In the genomic region with DNA sequence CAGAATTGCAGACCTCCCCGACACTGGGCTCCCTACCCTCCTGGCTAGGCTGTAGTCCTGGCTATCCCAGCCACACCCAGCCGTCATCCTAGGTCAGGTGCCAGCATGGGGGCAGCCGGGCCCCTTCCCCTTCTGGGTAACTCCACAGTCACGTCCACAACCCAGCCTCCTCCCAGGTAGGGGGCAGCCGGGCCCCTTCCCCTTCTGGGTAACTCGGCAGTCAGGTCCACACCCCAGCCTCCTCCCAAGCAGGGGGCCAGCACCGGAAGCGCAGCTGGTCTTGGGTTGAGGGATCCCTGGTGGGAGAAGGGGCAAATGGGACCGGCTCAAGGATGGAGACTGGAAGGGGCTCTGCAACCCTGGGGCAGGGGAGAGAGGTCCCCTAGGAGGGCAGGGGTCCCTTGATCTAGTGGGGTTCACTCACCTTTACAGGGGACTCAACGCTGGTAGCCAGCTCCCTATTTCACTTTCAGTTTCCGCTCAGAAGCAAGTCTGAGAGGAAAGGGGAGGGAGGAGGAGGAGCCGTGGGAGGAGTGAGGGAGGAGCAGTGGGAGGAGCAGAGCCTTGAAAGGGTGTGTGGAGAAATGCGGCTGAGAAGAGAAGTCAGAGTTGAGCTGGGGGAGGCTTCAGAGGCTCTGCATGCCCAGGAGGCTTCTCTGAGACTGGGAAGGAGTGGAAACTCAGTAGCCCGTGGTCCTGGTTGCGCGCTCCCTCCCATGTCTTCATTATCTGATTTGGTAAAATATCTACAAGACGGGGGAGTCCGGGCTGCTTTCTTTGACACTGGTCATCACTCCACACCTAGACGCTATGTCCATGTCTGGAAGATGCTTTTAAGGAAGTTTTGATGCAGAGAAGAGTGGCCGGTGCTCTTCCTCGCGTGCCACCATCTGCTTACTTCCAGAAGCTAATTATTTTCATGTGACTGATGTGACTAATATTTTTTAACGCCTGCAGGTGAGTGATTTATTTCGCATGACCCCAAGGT, we compare ENCODE assay signal across 1 cellular context.
TF ChIP-seq lines count a peak whose summit lies in the region.

TSS of gene TRIM21 (minus strand) at position 494 of the 988 bp plus-strand sequence. CDS start 3,293 bp downstream, outside the sequence.

TF ChIP-seq in HepG2, 621 proteins besides CTCF, POLR2A, EP300 and RAD21 (continued from another document):
- TF ChIP-seq HNRNPH1 (optimal IDR thresholded peaks at IDR 0.05; ENCODE audit: low read depth, low read length) = no peak
- no peak for TF ChIP-seq RFX5 (IDR thresholded peaks at IDR 0.05; ENCODE audit: low read depth, low read length)
- no peak for TF ChIP-seq GZF1 (CRISPR knock-in tag; IDR thresholded peaks at IDR 0.05)
- TF ChIP-seq SOX6 (IDR thresholded peaks at IDR 0.05) = no peak
- TF ChIP-seq SOX6 (CRISPR knock-in tag; IDR thresholded peaks at IDR 0.05) = peak; percentile 20; the same call in 1 of the 2 replicates
- TF ChIP-seq ZNF512 (CRISPR knock-in tag; IDR thresholded peaks at IDR 0.05) = no peak
TF ChIP-seq in HepG2: peak in this region for 43.
